In genomic region chr3:141385386-141386079, GRCh38 we compare ENCODE assay signal across 13 cellular contexts. TPM values are rescaled to one million over a fixed set of nuclear protein-coding genes. Genes with fewer than 3 reads are reported as not detected.
DNase-seq lines count a peak whose midpoint lies in the region; ATAC-seq and TF ChIP-seq lines count a peak whose summit lies in the region.
"Had no signal": no experiment of that assay in that cellular context is flagged by ENCODE, and none has a peak within 500 bp of the region (broad histone marks: within the 10 kb centered on the region; RNA-seq: fewer than 3 reads in every experiment).

No MANE protein-coding gene starts in this region.

- H2AFZ ChIP-seq in SU-DHL-6 (ENCODE audit: low read depth, low read length, severe bottlenecking) = no peak overlapping the region

- peak overlapping the region; percentile 36 for H3K4me3 Mint-ChIP-seq in activated CD4-positive, alpha-beta T cell treated with anti-CD3 and anti-CD28 coated beads, Interleukin-2, amount 10 ng/mL, durations not matched to agents 7 days and 5 days
- H3K4me3 Mint-ChIP-seq in progenitor cell of endocrine pancreas (ENCODE audit: low read depth) = no peak overlapping the region
- H3K4me3 Mint-ChIP-seq: activated naive CD8-positive, alpha-beta T cell had no signal

- H3F3A ChIP-seq in SU-DHL-6 (ENCODE audit: insufficient read depth) = peaks cover 26% of the 10 kb centered on the region

- no peaks in the 10 kb centered on the region for H3K9me2 ChIP-seq in SU-DHL-6 (replicated peaks; ENCODE audit: insufficient read depth, low read length)

- no peaks in the 10 kb centered on the region for H3K36me3 ChIP-seq in SU-DHL-6 (ENCODE audit: low read length)
- H3K36me3 ChIP-seq: HAP-1, vagina had no signal

- H3K4me3 ChIP-seq in SU-DHL-6 (ENCODE audit: insufficient read depth, low read length, poor library complexity, severe bottlenecking) = peak overlapping the region; percentile 61
- peak overlapping the region; percentile 66 for H3K4me3 ChIP-seq in fibroblast of the aortic adventitia (ENCODE audit: low read depth, low read length)
- H3K4me3 ChIP-seq: HAP-1, vagina had no signal

- no peaks in the 10 kb centered on the region for H3K27me3 ChIP-seq in SU-DHL-6 (ENCODE audit: low read length)
- H3K27me3 ChIP-seq: vagina had no signal

- intact Hi-C loops in left colon (cut with DNase I, micrococcal nuclease) = no loop called here

- no peak for ATAC-seq in left colon

- peak overlapping the region; percentile 64 for H3K9ac ChIP-seq in SU-DHL-6 (ENCODE audit: low read length)

- no peaks in the 10 kb centered on the region for H3K36me3 Mint-ChIP-seq in activated CD4-positive, alpha-beta T cell treated with anti-CD3 and anti-CD28 coated beads, Interleukin-2, amount 10 ng/mL, durations not matched to agents 7 days and 5 days (ENCODE audit: low read depth)
- H3K36me3 Mint-ChIP-seq in progenitor cell of endocrine pancreas (ENCODE audit: insufficient read depth) = peaks cover 1% of the 10 kb centered on the region

- H3K9me3 ChIP-seq in SU-DHL-6 (ENCODE audit: insufficient read depth, low read length) = no peaks in the 10 kb centered on the region
- H3K9me3 ChIP-seq: HAP-1, vagina had no signal

- H3K79me2 ChIP-seq in SU-DHL-6 (ENCODE audit: insufficient read depth, low read length) = peaks cover 13% of the 10 kb centered on the region; the same call in 1 of the 2 replicates

- peak overlapping the region; percentile 93 for H3K27ac ChIP-seq in SU-DHL-6 (ENCODE audit: low read depth, low read length)
- H3K27ac ChIP-seq in temporal lobe (ENCODE audit: low read depth, low read length) = peak overlapping the region; percentile 96
- H3K27ac ChIP-seq: vagina had no signal

- peaks cover 11% of the 10 kb centered on the region for H3K4me1 Mint-ChIP-seq in activated CD4-positive, alpha-beta T cell treated with anti-CD3 and anti-CD28 coated beads, Interleukin-2, amount 10 ng/mL, durations not matched to agents 7 days and 5 days
- H3K4me1 Mint-ChIP-seq in progenitor cell of endocrine pancreas (ENCODE audit: low read depth) = peaks cover 21% of the 10 kb centered on the region

- H3K27me3 Mint-ChIP-seq in activated CD4-positive, alpha-beta T cell treated with anti-CD3 and anti-CD28 coated beads, Interleukin-2, amount 10 ng/mL, durations not matched to agents 7 days and 5 days = peaks cover 12% of the 10 kb centered on the region
- H3K27me3 Mint-ChIP-seq in progenitor cell of endocrine pancreas = no peaks in the 10 kb centered on the region

- no peaks in the 10 kb centered on the region for H3K9me3 Mint-ChIP-seq in activated CD4-positive, alpha-beta T cell treated with anti-CD3 and anti-CD28 coated beads, Interleukin-2, amount 10 ng/mL, durations not matched to agents 7 days and 5 days
- H3K9me3 Mint-ChIP-seq in progenitor cell of endocrine pancreas (ENCODE audit: low read depth) = no peaks in the 10 kb centered on the region

- H4K20me1 ChIP-seq in SU-DHL-6 (ENCODE audit: low read depth, low read length) = no peaks in the 10 kb centered on the region

- peak overlapping the region; percentile 78 for H3K4me2 ChIP-seq in SU-DHL-6 (ENCODE audit: low read depth, low read length, poor library complexity, severe bottlenecking)

- CTCF ChIA-PET in activated CD4-positive, alpha-beta T cell treated with anti-CD3 and anti-CD28 coated beads, Interleukin-2, amount 10 ng/mL, durations not matched to agents 7 days and 5 days (lab: Charles Lee) = interaction anchor here (0.6 to 4.5 kb wide), 7 partner anchors 11 to 146 kb away, joined by 3 to 32 read pairs (median 5); no protein-coding TSS in a partner anchor

- H3K27ac Mint-ChIP-seq in activated CD4-positive, alpha-beta T cell treated with anti-CD3 and anti-CD28 coated beads, Interleukin-2, amount 10 ng/mL, durations not matched to agents 7 days and 5 days = peak overlapping the region; percentile 15
- no peak overlapping the region for H3K27ac Mint-ChIP-seq in progenitor cell of endocrine pancreas
- H3K27ac Mint-ChIP-seq: activated naive CD8-positive, alpha-beta T cell had no signal

- POLR2A ChIA-PET in activated CD4-positive, alpha-beta T cell treated with anti-CD3 and anti-CD28 coated beads, Interleukin-2, amount 10 ng/mL, durations not matched to agents 7 days and 5 days (lab: Charles Lee) = interaction anchor here (0.7 kb wide), 1 partner anchor 14 kb away, joined by 3 read pairs; no protein-coding TSS in a partner anchor

- TF ChIP-seq CTCF in SU-DHL-6 (IDR thresholded peaks at IDR 0.05; ENCODE audit: insufficient read depth, low read length, poor library complexity, severe bottlenecking) (no peak), fibroblast of the aortic adventitia (IDR thresholded peaks at IDR 0.05; ENCODE audit: insufficient read depth, low read length) (no peak), progenitor cell of endocrine pancreas (IDR thresholded peaks at IDR 0.05; ENCODE audit: unreplicated experiment) (no peak)

- DNase-seq in activated CD4-positive, alpha-beta T cell treated with anti-CD3 and anti-CD28 coated beads, Interleukin-2, amount 10 ng/mL, durations not matched to agents 7 days and 5 days = no peak
- no peak for DNase-seq in activated CD4-positive, alpha-beta T cell treated with anti-CD3 and anti-CD28 coated beads for 4 hours
- DNase-seq in fibroblast of the aortic adventitia (ENCODE audit: low read depth) (peak; percentile 58), progenitor cell of endocrine pancreas (ENCODE audit: low spot score, unreplicated experiment) (no peak), SIG-M5 treated with dmso at 0.1 percent for 504 hours (lab: John Stamatoyannopoulos, UW; ENCODE audit: unreplicated experiment) (no peak), left colon (no peak)
- DNase-seq: NCI-H2171 treated with DMSO at 0.1 percent for 48 hours; stimulated activated CD4-positive, alpha-beta T cell treated with anti-CD3 and anti-CD28 coated beads, Interleukin-4, amount 100 ng/mL, for 24 hours had no signal

RNA-seq across cellular contexts. Expression of gene ZBTB38, which starts 17.2 kb away (rescaled TPM):
- 10 to 100 TPM; 20.0 to 26.1 TPM for total RNA-seq in activated CD4-positive, alpha-beta T cell treated with anti-CD3 and anti-CD28 coated beads, Interleukin-2, amount 10 ng/mL, durations not matched to agents 7 days and 5 days
- 52.4 and 267 TPM in 2 replicates for total RNA-seq in fibroblast of the aortic adventitia (ENCODE audit: low replicate concordance)
- 117 TPM for total RNA-seq in temporal lobe
- 25.8 and 27.0 TPM in 2 replicates for total RNA-seq in progenitor cell of endocrine pancreas
- 100 to 1,000 TPM; 120 to 143 TPM for total RNA-seq in left colon
